ENCODE assay signal across 19 cellular contexts in genomic region chr17:33594000-33594399, GRCh38.
"Had no signal": no experiment of that assay in that cellular context is flagged by ENCODE, and none has a peak within 500 bp of the region (broad histone marks: within the 10 kb centered on the region; RNA-seq: fewer than 3 reads in every experiment).

No MANE protein-coding gene starts in this region.

- H3K4me1 Mint-ChIP-seq: natural killer cell, neural crest cell had no signal

- H3K9me3 Mint-ChIP-seq: natural killer cell, neural crest cell had no signal

- H3K4me3 ChIP-seq: heart right ventricle, right atrium auricular region, sigmoid colon, suprapubic skin, thyroid gland, upper lobe of left lung, uterus had no signal

- H3K4me3 Mint-ChIP-seq: natural killer cell, neural crest cell had no signal

- H3K27ac Mint-ChIP-seq: natural killer cell had no signal

- H3K27me3 ChIP-seq: right atrium auricular region, sigmoid colon, thyroid gland, upper lobe of left lung, uterus had no signal

- H3K4me1 ChIP-seq: right atrium auricular region, suprapubic skin, thyroid gland, upper lobe of left lung had no signal

- H3K27ac ChIP-seq: heart right ventricle, right atrium auricular region, sigmoid colon, suprapubic skin, thyroid gland, upper lobe of left lung, uterus had no signal

- FAIRE-seq: endometrium, frontal cortex, small intestine had no signal

- H3K9me3 ChIP-seq: heart right ventricle, right atrium auricular region, sigmoid colon, suprapubic skin, thyroid gland, upper lobe of left lung, uterus had no signal

- H3K36me3 ChIP-seq: heart right ventricle, right atrium auricular region, sigmoid colon, suprapubic skin, thyroid gland, upper lobe of left lung, uterus had no signal

- DNase-seq: effector memory CD4-positive, alpha-beta T cell; heart right ventricle; islet precursor cell; mammary epithelial cell; natural killer cell; sigmoid colon; small intestine; stimulated activated CD4-positive, alpha-beta T cell treated with anti-CD3 and anti-CD28 coated beads, Interleukin-12 subunit alpha, Interleukin-12 subunit beta, amount 100 ng/mL, for 4 hours; stimulated activated naive CD4-positive, alpha-beta T cell; thyroid gland; uterus had no signal

- H3K36me3 Mint-ChIP-seq: natural killer cell had no signal

- ATAC-seq: esophagus mucosa, heart right ventricle, left lobe of liver, natural killer cell had no signal
